Comparison of ENCODE assay signal across 1 cellular context in the genomic region with DNA sequence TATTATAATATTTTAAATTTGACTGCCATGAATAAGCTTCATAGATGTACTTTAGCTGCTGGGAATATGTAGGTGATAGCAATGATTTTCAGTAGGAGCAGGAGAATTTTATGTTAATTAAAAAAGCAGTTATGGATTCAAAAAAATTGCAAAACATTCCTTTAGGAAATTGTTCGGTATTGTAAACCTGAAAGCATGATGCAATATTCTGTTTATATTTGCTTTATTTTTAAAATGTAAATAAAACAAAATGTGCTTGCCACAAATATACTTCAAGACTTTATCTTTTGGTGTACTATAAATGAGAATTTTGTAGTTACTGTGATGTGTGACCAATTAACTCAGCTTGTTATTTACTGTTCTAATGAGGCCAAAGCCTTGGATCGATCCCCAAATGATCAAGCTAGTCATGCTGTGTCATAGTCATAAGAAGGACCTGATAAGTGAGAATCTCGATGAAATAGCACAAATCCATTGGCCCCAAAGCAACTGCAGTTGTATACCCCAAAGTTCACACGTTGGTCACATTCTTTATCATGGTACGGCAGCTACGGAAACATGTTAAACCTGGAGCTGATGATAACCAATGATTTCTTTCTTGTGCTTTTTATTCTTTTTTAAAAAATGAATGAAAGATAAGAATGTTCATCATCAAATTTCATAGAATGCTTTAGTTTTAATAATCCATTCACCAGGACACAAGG.
TF ChIP-seq lines count a peak whose summit lies in the region.

No MANE protein-coding gene starts in this region.

TF ChIP-seq in K562, 482 proteins besides CTCF, POLR2A, EP300 and RAD21 (continued from another document and continues in another):
- TF ChIP-seq HES1 (IDR thresholded peaks at IDR 0.05; ENCODE audit: low read depth) (0 out of 2 replicates have a peak, but pooled peaks have one; percentile 43), L3MBTL2 (IDR thresholded peaks at IDR 0.05) (peak; percentile 21; the same call in 1 of the 2 replicates), RBBP5 (IDR thresholded peaks at IDR 0.05; ENCODE audit: borderline replicate concordance, insufficient read depth, low read length, poor library complexity, severe bottlenecking) (no peak), ZNF778 (CRISPR knock-in tag; IDR thresholded peaks at IDR 0.05) (no peak), SRF (CRISPR knock-in tag; IDR thresholded peaks at IDR 0.05) (no peak), RFX1 (IDR thresholded peaks at IDR 0.05) (no peak), SMAD1 (IDR thresholded peaks at IDR 0.05; ENCODE audit: low read depth, low read length, partially characterized antibody) (no peak), ZNF280B (CRISPR knock-in tag; IDR thresholded peaks at IDR 0.05) (no peak), THAP7 (CRISPR knock-in tag; IDR thresholded peaks at IDR 0.05) (no peak), PYGO2 (tag; IDR thresholded peaks at IDR 0.05) (no peak), FOXJ2 (tag; IDR thresholded peaks at IDR 0.05) (peak; percentile 71), TCF3 (CRISPR knock-in tag; IDR thresholded peaks at IDR 0.05) (peak; percentile 85), RBM34 (IDR thresholded peaks at IDR 0.05; ENCODE audit: borderline replicate concordance, insufficient read depth, low read length) (no peak), RB1 (IDR thresholded peaks at IDR 0.05; ENCODE audit: low read depth) (no peak), KLF16 (IDR thresholded peaks at IDR 0.05) (peak; percentile 72), POU5F1 (IDR thresholded peaks at IDR 0.05; ENCODE audit: borderline replicate concordance, low read depth, low read length, partially characterized antibody) (no peak), TOE1 (IDR thresholded peaks at IDR 0.05; ENCODE audit: borderline replicate concordance) (no peak), TOE1 (CRISPR knock-in tag; IDR thresholded peaks at IDR 0.05; ENCODE audit: borderline replicate concordance, low read depth) (no peak), SMAD2 (IDR thresholded peaks at IDR 0.05; ENCODE audit: low read depth, low read length) (no peak), SPI1 (IDR thresholded peaks at IDR 0.05; ENCODE audit: borderline replicate concordance, low read depth, low read length) (no peak), HMGXB4 (CRISPR knock-in tag; IDR thresholded peaks at IDR 0.05) (no peak), SETDB1 (IDR thresholded peaks at IDR 0.05; ENCODE audit: low read length) (no peak), ZNF184 (CRISPR knock-in tag; IDR thresholded peaks at IDR 0.05) (no peak), GATAD2A (IDR thresholded peaks at IDR 0.05) (peak; percentile 54; the same call in 1 of the 2 replicates), CAMTA2 (CRISPR knock-in tag; conservative IDR thresholded peaks at IDR 0.05) (no peak), POLR2G (IDR thresholded peaks at IDR 0.05; ENCODE audit: low read depth, low read length) (no peak), ELK3 (CRISPR knock-in tag; IDR thresholded peaks at IDR 0.05) (no peak), ZNF224 (CRISPR knock-in tag; IDR thresholded peaks at IDR 0.05) (no peak), ILK (tag; IDR thresholded peaks at IDR 0.05; ENCODE audit: borderline replicate concordance, low read depth) (no peak), SLC30A9 (CRISPR knock-in tag; IDR thresholded peaks at IDR 0.05) (no peak), HDAC1 (IDR thresholded peaks at IDR 0.05) (peak in 1 of 2 experiments; percentile 33; a peak in 1 of 4 replicates), FOXK2 (conservative IDR thresholded peaks at IDR 0.05 in 1 of 2, IDR thresholded peaks at IDR 0.05 in 1 of 2; ENCODE audit: low read depth in 2 of 2) (peak in 1 of 2 experiments; percentile 49; a peak in 1 of 4 replicates), KDM1A (IDR thresholded peaks at IDR 0.05) (peak; percentile 84 to 86), ZBTB8A (IDR thresholded peaks at IDR 0.05; ENCODE audit: partially characterized antibody) (no peak), BDP1 (IDR thresholded peaks at IDR 0.05; ENCODE audit: insufficient read depth, insufficient read length) (no peak), FOXA3 (CRISPR knock-in tag; conservative IDR thresholded peaks at IDR 0.05 in 1 of 2, IDR thresholded peaks at IDR 0.05 in 1 of 2) (no peak; a peak in 1 of 4 replicates)
- TF ChIP-seq, protein P1, sequence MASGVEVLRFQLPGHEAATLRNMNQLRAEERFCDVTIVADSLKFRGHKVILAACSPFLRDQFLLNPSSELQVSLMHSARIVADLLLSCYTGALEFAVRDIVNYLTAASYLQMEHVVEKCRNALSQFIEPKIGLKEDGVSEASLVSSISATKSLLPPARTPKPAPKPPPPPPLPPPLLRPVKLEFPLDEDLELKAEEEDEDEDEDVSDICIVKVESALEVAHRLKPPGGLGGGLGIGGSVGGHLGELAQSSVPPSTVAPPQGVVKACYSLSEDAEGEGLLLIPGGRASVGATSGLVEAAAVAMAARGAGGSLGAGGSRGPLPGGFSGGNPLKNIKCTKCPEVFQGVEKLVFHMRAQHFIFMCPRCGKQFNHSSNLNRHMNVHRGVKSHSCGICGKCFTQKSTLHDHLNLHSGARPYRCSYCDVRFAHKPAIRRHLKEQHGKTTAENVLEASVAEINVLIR (CRISPR knock-in tag; IDR thresholded peaks at IDR 0.05), result no peak
- TF ChIP-seq, protein P2, sequence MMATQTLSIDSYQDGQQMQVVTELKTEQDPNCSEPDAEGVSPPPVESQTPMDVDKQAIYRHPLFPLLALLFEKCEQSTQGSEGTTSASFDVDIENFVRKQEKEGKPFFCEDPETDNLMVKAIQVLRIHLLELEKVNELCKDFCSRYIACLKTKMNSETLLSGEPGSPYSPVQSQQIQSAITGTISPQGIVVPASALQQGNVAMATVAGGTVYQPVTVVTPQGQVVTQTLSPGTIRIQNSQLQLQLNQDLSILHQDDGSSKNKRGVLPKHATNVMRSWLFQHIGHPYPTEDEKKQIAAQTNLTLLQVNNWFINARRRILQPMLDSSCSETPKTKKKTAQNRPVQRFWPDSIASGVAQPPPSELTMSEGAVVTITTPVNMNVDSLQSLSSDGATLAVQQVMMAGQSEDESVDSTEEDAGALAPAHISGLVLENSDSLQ (IDR thresholded peaks at IDR 0.05), result no peak
- TF ChIP-seq, protein P3, sequence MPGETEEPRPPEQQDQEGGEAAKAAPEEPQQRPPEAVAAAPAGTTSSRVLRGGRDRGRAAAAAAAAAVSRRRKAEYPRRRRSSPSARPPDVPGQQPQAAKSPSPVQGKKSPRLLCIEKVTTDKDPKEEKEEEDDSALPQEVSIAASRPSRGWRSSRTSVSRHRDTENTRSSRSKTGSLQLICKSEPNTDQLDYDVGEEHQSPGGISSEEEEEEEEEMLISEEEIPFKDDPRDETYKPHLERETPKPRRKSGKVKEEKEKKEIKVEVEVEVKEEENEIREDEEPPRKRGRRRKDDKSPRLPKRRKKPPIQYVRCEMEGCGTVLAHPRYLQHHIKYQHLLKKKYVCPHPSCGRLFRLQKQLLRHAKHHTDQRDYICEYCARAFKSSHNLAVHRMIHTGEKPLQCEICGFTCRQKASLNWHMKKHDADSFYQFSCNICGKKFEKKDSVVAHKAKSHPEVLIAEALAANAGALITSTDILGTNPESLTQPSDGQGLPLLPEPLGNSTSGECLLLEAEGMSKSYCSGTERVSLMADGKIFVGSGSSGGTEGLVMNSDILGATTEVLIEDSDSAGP (CRISPR knock-in tag; IDR thresholded peaks at IDR 0.05), result no peak
- TF ChIP-seq, protein P4, sequence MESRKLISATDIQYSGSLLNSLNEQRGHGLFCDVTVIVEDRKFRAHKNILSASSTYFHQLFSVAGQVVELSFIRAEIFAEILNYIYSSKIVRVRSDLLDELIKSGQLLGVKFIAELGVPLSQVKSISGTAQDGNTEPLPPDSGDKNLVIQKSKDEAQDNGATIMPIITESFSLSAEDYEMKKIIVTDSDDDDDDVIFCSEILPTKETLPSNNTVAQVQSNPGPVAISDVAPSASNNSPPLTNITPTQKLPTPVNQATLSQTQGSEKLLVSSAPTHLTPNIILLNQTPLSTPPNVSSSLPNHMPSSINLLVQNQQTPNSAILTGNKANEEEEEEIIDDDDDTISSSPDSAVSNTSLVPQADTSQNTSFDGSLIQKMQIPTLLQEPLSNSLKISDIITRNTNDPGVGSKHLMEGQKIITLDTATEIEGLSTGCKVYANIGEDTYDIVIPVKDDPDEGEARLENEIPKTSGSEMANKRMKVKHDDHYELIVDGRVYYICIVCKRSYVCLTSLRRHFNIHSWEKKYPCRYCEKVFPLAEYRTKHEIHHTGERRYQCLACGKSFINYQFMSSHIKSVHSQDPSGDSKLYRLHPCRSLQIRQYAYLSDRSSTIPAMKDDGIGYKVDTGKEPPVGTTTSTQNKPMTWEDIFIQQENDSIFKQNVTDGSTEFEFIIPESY (CRISPR knock-in tag; IDR thresholded peaks at IDR 0.05), result no peak
- TF ChIP-seq, protein P5, sequence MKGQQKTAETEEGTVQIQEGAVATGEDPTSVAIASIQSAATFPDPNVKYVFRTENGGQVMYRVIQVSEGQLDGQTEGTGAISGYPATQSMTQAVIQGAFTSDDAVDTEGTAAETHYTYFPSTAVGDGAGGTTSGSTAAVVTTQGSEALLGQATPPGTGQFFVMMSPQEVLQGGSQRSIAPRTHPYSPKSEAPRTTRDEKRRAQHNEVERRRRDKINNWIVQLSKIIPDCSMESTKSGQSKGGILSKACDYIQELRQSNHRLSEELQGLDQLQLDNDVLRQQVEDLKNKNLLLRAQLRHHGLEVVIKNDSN (CRISPR knock-in tag; IDR thresholded peaks at IDR 0.05), result no peak
- TF ChIP-seq, protein P6, sequence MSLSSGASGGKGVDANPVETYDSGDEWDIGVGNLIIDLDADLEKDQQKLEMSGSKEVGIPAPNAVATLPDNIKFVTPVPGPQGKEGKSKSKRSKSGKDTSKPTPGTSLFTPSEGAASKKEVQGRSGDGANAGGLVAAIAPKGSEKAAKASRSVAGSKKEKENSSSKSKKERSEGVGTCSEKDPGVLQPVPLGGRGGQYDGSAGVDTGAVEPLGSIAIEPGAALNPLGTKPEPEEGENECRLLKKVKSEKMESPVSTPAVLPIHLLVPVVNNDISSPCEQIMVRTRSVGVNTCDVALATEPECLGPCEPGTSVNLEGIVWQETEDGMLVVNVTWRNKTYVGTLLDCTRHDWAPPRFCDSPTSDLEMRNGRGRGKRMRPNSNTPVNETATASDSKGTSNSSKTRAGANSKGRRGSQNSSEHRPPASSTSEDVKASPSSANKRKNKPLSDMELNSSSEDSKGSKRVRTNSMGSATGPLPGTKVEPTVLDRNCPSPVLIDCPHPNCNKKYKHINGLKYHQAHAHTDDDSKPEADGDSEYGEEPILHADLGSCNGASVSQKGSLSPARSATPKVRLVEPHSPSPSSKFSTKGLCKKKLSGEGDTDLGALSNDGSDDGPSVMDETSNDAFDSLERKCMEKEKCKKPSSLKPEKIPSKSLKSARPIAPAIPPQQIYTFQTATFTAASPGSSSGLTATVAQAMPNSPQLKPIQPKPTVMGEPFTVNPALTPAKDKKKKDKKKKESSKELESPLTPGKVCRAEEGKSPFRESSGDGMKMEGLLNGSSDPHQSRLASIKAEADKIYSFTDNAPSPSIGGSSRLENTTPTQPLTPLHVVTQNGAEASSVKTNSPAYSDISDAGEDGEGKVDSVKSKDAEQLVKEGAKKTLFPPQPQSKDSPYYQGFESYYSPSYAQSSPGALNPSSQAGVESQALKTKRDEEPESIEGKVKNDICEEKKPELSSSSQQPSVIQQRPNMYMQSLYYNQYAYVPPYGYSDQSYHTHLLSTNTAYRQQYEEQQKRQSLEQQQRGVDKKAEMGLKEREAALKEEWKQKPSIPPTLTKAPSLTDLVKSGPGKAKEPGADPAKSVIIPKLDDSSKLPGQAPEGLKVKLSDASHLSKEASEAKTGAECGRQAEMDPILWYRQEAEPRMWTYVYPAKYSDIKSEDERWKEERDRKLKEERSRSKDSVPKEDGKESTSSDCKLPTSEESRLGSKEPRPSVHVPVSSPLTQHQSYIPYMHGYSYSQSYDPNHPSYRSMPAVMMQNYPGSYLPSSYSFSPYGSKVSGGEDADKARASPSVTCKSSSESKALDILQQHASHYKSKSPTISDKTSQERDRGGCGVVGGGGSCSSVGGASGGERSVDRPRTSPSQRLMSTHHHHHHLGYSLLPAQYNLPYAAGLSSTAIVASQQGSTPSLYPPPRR (CRISPR knock-in tag; IDR thresholded peaks at IDR 0.05; ENCODE audit: borderline replicate concordance), result no peak
